Comparison of ENCODE assay signal across 8 cellular contexts in the genomic region with DNA sequence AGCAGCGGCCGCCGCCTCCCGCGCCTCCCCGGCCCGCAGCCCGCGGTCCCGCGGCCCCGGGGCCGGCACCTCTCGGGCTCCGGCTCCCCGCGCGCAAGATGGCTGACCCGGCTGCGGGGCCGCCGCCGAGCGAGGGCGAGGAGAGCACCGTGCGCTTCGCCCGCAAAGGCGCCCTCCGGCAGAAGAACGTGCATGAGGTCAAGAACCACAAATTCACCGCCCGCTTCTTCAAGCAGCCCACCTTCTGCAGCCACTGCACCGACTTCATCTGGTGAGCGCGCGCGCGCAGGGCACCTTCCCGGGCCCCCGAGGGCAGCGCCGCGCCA. TPM values are rescaled to one million over a fixed set of nuclear protein-coding genes. Genes with fewer than 3 reads are reported as not detected.
DNase-seq lines count a peak whose midpoint lies in the region; ATAC-seq and TF ChIP-seq lines count a peak whose summit lies in the region.

No MANE protein-coding gene starts in this region.

- peak overlapping the region; percentile 93 for H3K4me2 ChIP-seq in neuronal stem cell (ENCODE audit: insufficient read depth, low read length, poor library complexity, severe bottlenecking)

- WGBS in neuronal stem cell (ENCODE audit: extremely low coverage in 2 of 2, insufficient read length in 2 of 2, insufficient replicate concordance in 1 of 2), 2 donors, result no CpG with 5 or more reads among the region's 45 CpGs

- no peak overlapping the region for H4K91ac ChIP-seq in neuronal stem cell (ENCODE audit: low read depth, low read length, poor library complexity)

- H3K4me3 ChIP-seq in neuronal stem cell (ENCODE audit: low read length in 2 of 2), result peak overlapping the region; percentile 28 to 88

- no peak overlapping the region for H3K14ac ChIP-seq in neuronal stem cell (ENCODE audit: low read length)

- H3K4ac ChIP-seq in neuronal stem cell (ENCODE audit: low read length), result no peak overlapping the region

- H3K4me1 ChIP-seq in neuronal stem cell (ENCODE audit: control insufficient read depth in 2 of 2, insufficient read depth in 1 of 2, low read depth in 1 of 2, low read length in 2 of 2) (peaks cover 2 to 4% of the 10 kb centered on the region in 2 donors), foreskin keratinocyte (no peaks in the 10 kb centered on the region)

- peak overlapping the region; percentile 85 for H2AFZ ChIP-seq in neuronal stem cell (ENCODE audit: low read length)

- H3K27me3 ChIP-seq in neuronal stem cell (ENCODE audit: control insufficient read depth in 3 of 3, insufficient read depth in 3 of 3, low read depth in 1 of 3, low read length in 3 of 3) (peaks cover 6 to 62% (median 22%) of the 10 kb centered on the region in 3 experiments), foreskin keratinocyte (peaks cover 58% of the 10 kb centered on the region)

- no peak overlapping the region for H2BK12ac ChIP-seq in neuronal stem cell (ENCODE audit: low read length)

- H2BK120ac ChIP-seq in neuronal stem cell (ENCODE audit: low read depth, low read length), result no peak overlapping the region

- no peak overlapping the region for H2BK15ac ChIP-seq in neuronal stem cell (ENCODE audit: low read length)

- no peak overlapping the region for H2BK5ac ChIP-seq in neuronal stem cell (ENCODE audit: low read length)

- H3K9me3 ChIP-seq in neuronal stem cell (replicated peaks in 1 of 2; ENCODE audit: control insufficient read depth in 2 of 2, insufficient read depth in 1 of 2, low read depth in 1 of 2, low read length in 2 of 2), result no peaks in the 10 kb centered on the region

- DNase-seq in neuronal stem cell (ENCODE audit: low spot score) (no peak), glomerular visceral epithelial cell (ENCODE audit: extremely low spot score) (no peak), mesothelial cell of epicardium (ENCODE audit: low spot score in 2 of 2, unreplicated experiment in 2 of 2) (no peak), foreskin keratinocyte (no peak), epidermal melanocyte (ENCODE audit: insufficient read length, low spot score) (no peak)

- ATAC-seq in GM18511 (IDR thresholded peaks at IDR 0.05; ENCODE audit: unreplicated experiment), result peak; percentile 1
- peak; percentile 10 for ATAC-seq in HG02884 (IDR thresholded peaks at IDR 0.05; ENCODE audit: unreplicated experiment)
- no peak for ATAC-seq in foreskin keratinocyte

- H3K79me1 ChIP-seq in neuronal stem cell (ENCODE audit: low read depth, low read length), result no peaks in the 10 kb centered on the region

- H3K36me3 Mint-ChIP-seq in activated naive CD8-positive, alpha-beta T cell, result peaks cover 2% of the 10 kb centered on the region
- no peaks in the 10 kb centered on the region for H3K36me3 Mint-ChIP-seq in mesothelial cell of epicardium

- peaks cover 62% of the 10 kb centered on the region for H3K4me1 Mint-ChIP-seq in activated naive CD8-positive, alpha-beta T cell (ENCODE audit: low read depth)
- H3K4me1 Mint-ChIP-seq in mesothelial cell of epicardium, result peaks cover 10% of the 10 kb centered on the region

- H4K8ac ChIP-seq in neuronal stem cell (ENCODE audit: low read depth, low read length), result no peak overlapping the region

- H2AK5ac ChIP-seq in neuronal stem cell (ENCODE audit: low read depth, low read length), result no peak overlapping the region

- no peaks in the 10 kb centered on the region for H3K36me3 ChIP-seq in neuronal stem cell (replicated peaks in 1 of 2; ENCODE audit: control insufficient read depth in 2 of 2, insufficient read depth in 2 of 2, low read length in 2 of 2)

- no peaks in the 10 kb centered on the region for H3K27me3 Mint-ChIP-seq in activated naive CD8-positive, alpha-beta T cell
- peaks cover 90% of the 10 kb centered on the region for H3K27me3 Mint-ChIP-seq in mesothelial cell of epicardium (ENCODE audit: low read depth)

- H3K18ac ChIP-seq in neuronal stem cell (ENCODE audit: low read length), result no peak overlapping the region

- H3K9ac ChIP-seq in neuronal stem cell (ENCODE audit: low read depth, low read length, poor library complexity), result peak overlapping the region; percentile 51

- H3K27ac ChIP-seq in neuronal stem cell (replicated peaks; ENCODE audit: low read length), result no peak overlapping the region
- no peak overlapping the region for H3K27ac ChIP-seq in foreskin keratinocyte

- H3K23ac ChIP-seq in neuronal stem cell (ENCODE audit: low read depth, low read length, poor library complexity), result no peak overlapping the region

- TF ChIP-seq CTCF in mesothelial cell of epicardium (IDR thresholded peaks at IDR 0.05; ENCODE audit: unreplicated experiment), result no peak
- TF ChIP-seq CTCF in foreskin keratinocyte (conservative IDR thresholded peaks at IDR 0.05), result no peak

- no peak overlapping the region for H3K27ac Mint-ChIP-seq in activated naive CD8-positive, alpha-beta T cell
- H3K27ac Mint-ChIP-seq in mesothelial cell of epicardium, result no peak overlapping the region

- peak overlapping the region; percentile 97 for H3K4me3 Mint-ChIP-seq in activated naive CD8-positive, alpha-beta T cell
- H3K4me3 Mint-ChIP-seq in mesothelial cell of epicardium, result no peak overlapping the region

- H3K9me3 Mint-ChIP-seq in activated naive CD8-positive, alpha-beta T cell (ENCODE audit: low read depth), result no peaks in the 10 kb centered on the region
- H3K9me3 Mint-ChIP-seq in mesothelial cell of epicardium, result peaks cover 3% of the 10 kb centered on the region

RNA-seq across cellular contexts. Expression of a gene that starts 0.3 kb away (rescaled TPM):
- polyA plus RNA-seq in neuronal stem cell (2013, experiment 1 of 2), result 2.7 TPM
- 2.8 TPM for polyA plus RNA-seq in neuronal stem cell (2013, experiment 2 of 2)
- total RNA-seq in mesothelial cell of epicardium, result 0.27 to 0.38 TPM (median 0.27 TPM) in 3 replicates
- total RNA-seq in foreskin keratinocyte, result 0.20 TPM in 1 of 2 replicates, not detected in the other
- 0.01 TPM in 1 of 2 replicates, not detected in the other for polyA plus RNA-seq in foreskin keratinocyte
